ENCODE assay signal across 8 cellular contexts in genomic region chr9:94014066-94014654, GRCh38. TPM values are rescaled to one million over a fixed set of nuclear protein-coding genes. Genes with fewer than 3 reads are reported as not detected.
A peak's percentile ranks its signal among the peaks of the same experiment; 100 is the strongest.
DNase-seq lines count a peak whose midpoint lies in the region; ATAC-seq and TF ChIP-seq lines count a peak whose summit lies in the region.

No MANE protein-coding gene starts in this region.

- H3K4me2 ChIP-seq in mesendoderm (ENCODE audit: low read length), result no peak overlapping the region

- no peak for TF ChIP-seq POLR2A in breast epithelium (IDR thresholded peaks at IDR 0.05)

- H3K18ac ChIP-seq in mesendoderm (ENCODE audit: low read length), result no peak overlapping the region

- peak; percentile 23 for DNase-seq in NCI-H2196 (lab: John Stamatoyannopoulos, UW; ENCODE audit: unreplicated experiment)
- no peak for DNase-seq in NCI-H2196 treated with DMSO at 0.1 percent for 48 hours (lab: John Stamatoyannopoulos, UW; ENCODE audit: unreplicated experiment)
- DNase-seq in NCI-H2029 (lab: John Stamatoyannopoulos, UW), result peak; percentile 21
- DNase-seq in breast epithelium (ENCODE audit: low spot score in 2 of 2), result no peak
- peak; percentile 51 for DNase-seq in mesendoderm

- H2BK15ac ChIP-seq in mesendoderm (replicated peaks; ENCODE audit: low read depth), result no peak overlapping the region

- H4K5ac ChIP-seq in mesendoderm (ENCODE audit: low read length), result no peak overlapping the region

- no peak overlapping the region for H3K23ac ChIP-seq in mesendoderm (ENCODE audit: low read length)

- TF ChIP-seq CTCF in breast epithelium (IDR thresholded peaks at IDR 0.05), result peak; percentile 33 to 43 (median 42)

- H4K8ac ChIP-seq in mesendoderm (ENCODE audit: low read depth, low read length), result no peak overlapping the region

- H3K4ac ChIP-seq in mesendoderm (ENCODE audit: low read depth, low read length), result no peak overlapping the region

- WGBS in mesendoderm (ENCODE audit: extremely low coverage, insufficient coverage, low lambda C conversion rate), result no CpG with 5 or more reads among the region's 1 CpG

- H3K9me3 ChIP-seq in breast epithelium, result no peaks in the 10 kb centered on the region

- no peaks in the 10 kb centered on the region for H3K79me1 ChIP-seq in mesendoderm (ENCODE audit: low read length)

- intact Hi-C loops in breast epithelium (cut with DNase I; ENCODE audit: low total_unique reads), result no loop called here

- H2BK120ac ChIP-seq in mesendoderm (ENCODE audit: low read depth, low read length), result no peak overlapping the region

- no peak overlapping the region for H3K56ac ChIP-seq in mesendoderm (ENCODE audit: low read length)

- H3K4me1 ChIP-seq in breast epithelium (no peaks in the 10 kb centered on the region), mesendoderm (ENCODE audit: control insufficient read depth, low read depth, low read length) (no peaks in the 10 kb centered on the region)

- no peaks in the 10 kb centered on the region for H3K79me2 ChIP-seq in mesendoderm (ENCODE audit: control insufficient read depth, insufficient read depth, low read length)

- no peaks in the 10 kb centered on the region for H3K36me3 ChIP-seq in breast epithelium
- no peaks in the 10 kb centered on the region for H3K36me3 ChIP-seq in mesendoderm (ENCODE audit: control insufficient read depth, insufficient read depth, low read length)

- H3K27me3 ChIP-seq in breast epithelium (no peaks in the 10 kb centered on the region), mesendoderm (ENCODE audit: insufficient read depth, low read length, poor library complexity) (no peaks in the 10 kb centered on the region)

- no peak overlapping the region for H3K9ac ChIP-seq in mesendoderm (ENCODE audit: low read length)

- H3K27ac ChIP-seq in breast epithelium, result no peak overlapping the region
- no peak overlapping the region for H3K27ac ChIP-seq in mesendoderm (ENCODE audit: low read depth, low read length)

- ATAC-seq in GM18861 (IDR thresholded peaks at IDR 0.05; ENCODE audit: unreplicated experiment) (no peak), GM19351 (IDR thresholded peaks at IDR 0.05; ENCODE audit: unreplicated experiment) (no peak), GM21529 (IDR thresholded peaks at IDR 0.05; ENCODE audit: unreplicated experiment) (no peak)

- H2AK5ac ChIP-seq in mesendoderm (ENCODE audit: low read length), result no peak overlapping the region

- no peak overlapping the region for H2BK5ac ChIP-seq in mesendoderm (ENCODE audit: low read length)

- H3K4me3 ChIP-seq in breast epithelium (no peak overlapping the region), mesendoderm (ENCODE audit: low read length) (no peak overlapping the region)

RNA-seq across cellular contexts. Expression of gene BARX1, which starts 59.0 kb away (rescaled TPM):
- 1 to 10 TPM in 2 of 3 donors, not detected in 1; 2.6 to 2.9 TPM for total RNA-seq in breast epithelium
- 4.1 TPM for polyA plus RNA-seq in mesendoderm (2013, experiment 1 of 2)
- polyA plus RNA-seq in mesendoderm (2013, experiment 2 of 2), result 3.7 TPM

Comparison
In these comparisons a context has a peak if more than half of its experiments do, and no peak if none do; other contexts are left out.
1. DNase-seq: peak in NCI-H2196 (single experiment), NCI-H2029 (single experiment) and mesendoderm (single experiment); none in NCI-H2196 treated with DMSO at 0.1 percent for 48 hours (single experiment) and breast epithelium (0 of 2).